Comparison of ENCODE assay signal across 8 cellular contexts in the genomic region with DNA sequence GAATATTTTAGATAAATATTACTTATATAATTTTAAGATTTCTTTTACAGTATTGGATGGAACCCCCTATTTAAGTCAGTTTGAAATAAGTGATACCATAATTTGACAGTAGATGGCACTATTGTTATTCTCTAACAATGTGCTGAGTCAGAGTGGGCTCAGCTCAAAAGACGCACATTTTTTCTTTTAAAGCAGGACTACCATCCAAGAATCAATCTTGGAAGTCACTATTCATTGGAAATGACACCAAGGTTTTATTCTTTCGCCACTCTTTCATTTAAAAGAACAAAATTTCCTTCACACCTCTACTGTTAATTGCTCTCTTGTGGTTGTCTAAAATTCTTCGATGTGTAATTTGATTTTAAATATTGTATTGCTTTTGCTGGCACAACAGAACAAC.
A peak's percentile ranks its signal among the peaks of the same experiment; 100 is the strongest.
DNase-seq lines count a peak whose midpoint lies in the region; ATAC-seq and TF ChIP-seq lines count a peak whose summit lies in the region.

No MANE protein-coding gene starts in this region.

- peak; percentile 41 for TF ChIP-seq CTCF in AG09309 (IDR thresholded peaks at IDR 0.05; ENCODE audit: control insufficient read depth, insufficient read depth, low read depth, low read length, missing control alignments)
- TF ChIP-seq CTCF in parathyroid adenoma (IDR thresholded peaks at IDR 0.05): peak; percentile 59

- H3K9me3 ChIP-seq in parathyroid adenoma (ENCODE audit: control insufficient read depth, low read length): no peaks in the 10 kb centered on the region

- H2AFZ ChIP-seq in parathyroid adenoma: no peak overlapping the region

- peak; percentile 81 for ATAC-seq in GM18502 (IDR thresholded peaks at IDR 0.05; ENCODE audit: poor library complexity, unreplicated experiment)
- peak; percentile 79 for ATAC-seq in HG02852 (IDR thresholded peaks at IDR 0.05; ENCODE audit: unreplicated experiment)

- no peaks in the 10 kb centered on the region for H3K4me1 ChIP-seq in parathyroid adenoma

- H3K36me3 ChIP-seq in parathyroid adenoma (ENCODE audit: control insufficient read depth, insufficient read depth, low read length): no peaks in the 10 kb centered on the region

- no peak overlapping the region for H3K4me3 ChIP-seq in AG09309 (ENCODE audit: control insufficient read depth, low read depth, low read length)
- H3K4me3 ChIP-seq in parathyroid adenoma (ENCODE audit: low read depth, low read length): no peak overlapping the region

- no peak overlapping the region for H3K27ac ChIP-seq in parathyroid adenoma

- H3K79me2 ChIP-seq in parathyroid adenoma: no peaks in the 10 kb centered on the region

- H3K4me2 ChIP-seq in parathyroid adenoma (ENCODE audit: low read length): no peak overlapping the region

- DNase-seq in AG09309 (ENCODE audit: low read depth) (peak; percentile 57), NCI-H1105 treated with DMSO at 0.1 percent for 48 hours (lab: John Stamatoyannopoulos, UW) (peak; percentile 70), SW 1271 (lab: John Stamatoyannopoulos, UW) (peak; percentile 5 to 62), foreskin melanocyte (peak; percentile 45)
- DNase-seq in stimulated activated CD4-positive, alpha-beta T cell treated with anti-CD3 and anti-CD28 coated beads, Interleukin-4, amount 100 ng/mL, for 1 hour: no peak

- no peaks in the 10 kb centered on the region for H3K27me3 ChIP-seq in parathyroid adenoma (ENCODE audit: control insufficient read depth, insufficient read depth, low read length)

- no peak overlapping the region for H3K9ac ChIP-seq in parathyroid adenoma
